In the genomic region with DNA sequence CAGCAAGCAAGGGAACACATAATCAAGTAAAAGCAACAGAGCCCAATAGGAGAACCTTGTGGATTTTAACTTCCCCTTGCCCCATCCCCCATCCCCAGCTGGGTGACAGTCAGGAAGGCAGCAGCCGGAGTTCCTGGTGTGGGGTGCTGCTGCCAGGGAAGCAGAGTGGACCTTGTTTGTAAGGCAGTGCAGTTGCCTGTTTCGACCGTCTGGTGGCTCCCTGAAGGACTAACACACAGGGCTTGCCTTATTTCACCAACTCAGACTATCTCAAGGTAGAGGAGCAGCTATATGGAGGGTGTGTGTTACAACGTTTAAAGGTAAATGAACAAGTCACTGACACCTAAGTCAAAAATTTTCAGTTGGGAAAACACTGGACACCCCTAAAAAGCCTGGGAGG, we compare ENCODE assay signal across 2 cellular contexts.
TF ChIP-seq lines count a peak whose summit lies in the region.

No MANE protein-coding gene starts in this region.

TF ChIP-seq in GM23338, 12 proteins besides CTCF, POLR2A, EP300 and RAD21 (continued from another document and continues in another):
- TF ChIP-seq, protein P1, sequence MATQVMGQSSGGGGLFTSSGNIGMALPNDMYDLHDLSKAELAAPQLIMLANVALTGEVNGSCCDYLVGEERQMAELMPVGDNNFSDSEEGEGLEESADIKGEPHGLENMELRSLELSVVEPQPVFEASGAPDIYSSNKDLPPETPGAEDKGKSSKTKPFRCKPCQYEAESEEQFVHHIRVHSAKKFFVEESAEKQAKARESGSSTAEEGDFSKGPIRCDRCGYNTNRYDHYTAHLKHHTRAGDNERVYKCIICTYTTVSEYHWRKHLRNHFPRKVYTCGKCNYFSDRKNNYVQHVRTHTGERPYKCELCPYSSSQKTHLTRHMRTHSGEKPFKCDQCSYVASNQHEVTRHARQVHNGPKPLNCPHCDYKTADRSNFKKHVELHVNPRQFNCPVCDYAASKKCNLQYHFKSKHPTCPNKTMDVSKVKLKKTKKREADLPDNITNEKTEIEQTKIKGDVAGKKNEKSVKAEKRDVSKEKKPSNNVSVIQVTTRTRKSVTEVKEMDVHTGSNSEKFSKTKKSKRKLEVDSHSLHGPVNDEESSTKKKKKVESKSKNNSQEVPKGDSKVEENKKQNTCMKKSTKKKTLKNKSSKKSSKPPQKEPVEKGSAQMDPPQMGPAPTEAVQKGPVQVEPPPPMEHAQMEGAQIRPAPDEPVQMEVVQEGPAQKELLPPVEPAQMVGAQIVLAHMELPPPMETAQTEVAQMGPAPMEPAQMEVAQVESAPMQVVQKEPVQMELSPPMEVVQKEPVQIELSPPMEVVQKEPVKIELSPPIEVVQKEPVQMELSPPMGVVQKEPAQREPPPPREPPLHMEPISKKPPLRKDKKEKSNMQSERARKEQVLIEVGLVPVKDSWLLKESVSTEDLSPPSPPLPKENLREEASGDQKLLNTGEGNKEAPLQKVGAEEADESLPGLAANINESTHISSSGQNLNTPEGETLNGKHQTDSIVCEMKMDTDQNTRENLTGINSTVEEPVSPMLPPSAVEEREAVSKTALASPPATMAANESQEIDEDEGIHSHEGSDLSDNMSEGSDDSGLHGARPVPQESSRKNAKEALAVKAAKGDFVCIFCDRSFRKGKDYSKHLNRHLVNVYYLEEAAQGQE (IDR thresholded peaks at IDR 0.05; ENCODE audit: unreplicated experiment): no peak
- TF ChIP-seq NANOG (IDR thresholded peaks at IDR 0.05; ENCODE audit: borderline replicate concordance): no peak
- no peak for TF ChIP-seq CREB1 (CRISPR knock-in tag; IDR thresholded peaks at IDR 0.05; ENCODE audit: low read depth)
- TF ChIP-seq EZH2phosphoT487 (IDR thresholded peaks at IDR 0.05; ENCODE audit: unreplicated experiment): no peak
- no peak for TF ChIP-seq ZNF331 (CRISPR knock-in tag; IDR thresholded peaks at IDR 0.05; ENCODE audit: low read depth)
- TF ChIP-seq, protein P2, sequence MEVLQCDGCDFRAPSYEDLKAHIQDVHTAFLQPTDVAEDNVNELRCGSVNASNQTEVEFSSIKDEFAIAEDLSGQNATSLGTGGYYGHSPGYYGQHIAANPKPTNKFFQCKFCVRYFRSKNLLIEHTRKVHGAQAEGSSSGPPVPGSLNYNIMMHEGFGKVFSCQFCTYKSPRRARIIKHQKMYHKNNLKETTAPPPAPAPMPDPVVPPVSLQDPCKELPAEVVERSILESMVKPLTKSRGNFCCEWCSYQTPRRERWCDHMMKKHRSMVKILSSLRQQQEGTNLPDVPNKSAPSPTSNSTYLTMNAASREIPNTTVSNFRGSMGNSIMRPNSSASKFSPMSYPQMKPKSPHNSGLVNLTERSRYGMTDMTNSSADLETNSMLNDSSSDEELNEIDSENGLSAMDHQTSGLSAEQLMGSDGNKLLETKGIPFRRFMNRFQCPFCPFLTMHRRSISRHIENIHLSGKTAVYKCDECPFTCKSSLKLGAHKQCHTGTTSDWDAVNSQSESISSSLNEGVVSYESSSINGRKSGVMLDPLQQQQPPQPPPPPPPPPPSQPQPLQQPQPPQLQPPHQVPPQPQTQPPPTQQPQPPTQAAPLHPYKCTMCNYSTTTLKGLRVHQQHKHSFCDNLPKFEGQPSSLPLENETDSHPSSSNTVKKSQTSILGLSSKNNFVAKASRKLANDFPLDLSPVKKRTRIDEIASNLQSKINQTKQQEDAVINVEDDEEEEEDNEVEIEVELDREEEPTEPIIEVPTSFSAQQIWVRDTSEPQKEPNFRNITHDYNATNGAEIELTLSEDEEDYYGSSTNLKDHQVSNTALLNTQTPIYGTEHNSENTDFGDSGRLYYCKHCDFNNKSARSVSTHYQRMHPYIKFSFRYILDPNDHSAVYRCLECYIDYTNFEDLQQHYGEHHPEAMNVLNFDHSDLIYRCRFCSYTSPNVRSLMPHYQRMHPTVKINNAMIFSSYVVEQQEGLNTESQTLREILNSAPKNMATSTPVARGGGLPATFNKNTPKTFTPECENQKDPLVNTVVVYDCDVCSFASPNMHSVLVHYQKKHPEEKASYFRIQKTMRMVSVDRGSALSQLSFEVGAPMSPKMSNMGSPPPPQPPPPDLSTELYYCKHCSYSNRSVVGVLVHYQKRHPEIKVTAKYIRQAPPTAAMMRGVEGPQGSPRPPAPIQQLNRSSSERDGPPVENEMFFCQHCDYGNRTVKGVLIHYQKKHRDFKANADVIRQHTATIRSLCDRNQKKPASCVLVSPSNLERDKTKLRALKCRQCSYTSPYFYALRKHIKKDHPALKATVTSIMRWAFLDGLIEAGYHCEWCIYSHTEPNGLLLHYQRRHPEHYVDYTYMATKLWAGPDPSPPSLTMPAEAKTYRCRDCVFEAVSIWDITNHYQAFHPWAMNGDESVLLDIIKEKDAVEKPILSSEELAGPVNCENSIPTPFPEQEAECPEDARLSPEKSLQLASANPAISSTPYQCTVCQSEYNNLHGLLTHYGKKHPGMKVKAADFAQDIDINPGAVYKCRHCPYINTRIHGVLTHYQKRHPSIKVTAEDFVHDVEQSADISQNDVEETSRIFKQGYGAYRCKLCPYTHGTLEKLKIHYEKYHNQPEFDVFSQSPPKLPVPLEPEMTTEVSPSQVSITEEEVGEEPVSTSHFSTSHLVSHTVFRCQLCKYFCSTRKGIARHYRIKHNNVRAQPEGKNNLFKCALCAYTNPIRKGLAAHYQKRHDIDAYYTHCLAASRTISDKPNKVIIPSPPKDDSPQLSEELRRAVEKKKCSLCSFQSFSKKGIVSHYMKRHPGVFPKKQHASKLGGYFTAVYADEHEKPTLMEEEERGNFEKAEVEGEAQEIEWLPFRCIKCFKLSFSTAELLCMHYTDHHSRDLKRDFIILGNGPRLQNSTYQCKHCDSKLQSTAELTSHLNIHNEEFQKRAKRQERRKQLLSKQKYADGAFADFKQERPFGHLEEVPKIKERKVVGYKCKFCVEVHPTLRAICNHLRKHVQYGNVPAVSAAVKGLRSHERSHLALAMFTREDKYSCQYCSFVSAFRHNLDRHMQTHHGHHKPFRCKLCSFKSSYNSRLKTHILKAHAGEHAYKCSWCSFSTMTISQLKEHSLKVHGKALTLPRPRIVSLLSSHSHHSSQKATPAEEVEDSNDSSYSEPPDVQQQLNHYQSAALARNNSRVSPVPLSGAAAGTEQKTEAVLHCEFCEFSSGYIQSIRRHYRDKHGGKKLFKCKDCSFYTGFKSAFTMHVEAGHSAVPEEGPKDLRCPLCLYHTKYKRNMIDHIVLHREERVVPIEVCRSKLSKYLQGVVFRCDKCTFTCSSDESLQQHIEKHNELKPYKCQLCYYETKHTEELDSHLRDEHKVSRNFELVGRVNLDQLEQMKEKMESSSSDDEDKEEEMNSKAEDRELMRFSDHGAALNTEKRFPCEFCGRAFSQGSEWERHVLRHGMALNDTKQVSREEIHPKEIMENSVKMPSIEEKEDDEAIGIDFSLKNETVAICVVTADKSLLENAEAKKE (CRISPR knock-in tag; IDR thresholded peaks at IDR 0.05): no peak
- no peak for TF ChIP-seq ZNF114 (CRISPR knock-in tag; IDR thresholded peaks at IDR 0.05)
- no peak for TF ChIP-seq POLR2AphosphoS5 (IDR thresholded peaks at IDR 0.05; ENCODE audit: low read depth)
- no peak for TF ChIP-seq JUNB (IDR thresholded peaks at IDR 0.05; ENCODE audit: unreplicated experiment)
- TF ChIP-seq, protein P3, sequence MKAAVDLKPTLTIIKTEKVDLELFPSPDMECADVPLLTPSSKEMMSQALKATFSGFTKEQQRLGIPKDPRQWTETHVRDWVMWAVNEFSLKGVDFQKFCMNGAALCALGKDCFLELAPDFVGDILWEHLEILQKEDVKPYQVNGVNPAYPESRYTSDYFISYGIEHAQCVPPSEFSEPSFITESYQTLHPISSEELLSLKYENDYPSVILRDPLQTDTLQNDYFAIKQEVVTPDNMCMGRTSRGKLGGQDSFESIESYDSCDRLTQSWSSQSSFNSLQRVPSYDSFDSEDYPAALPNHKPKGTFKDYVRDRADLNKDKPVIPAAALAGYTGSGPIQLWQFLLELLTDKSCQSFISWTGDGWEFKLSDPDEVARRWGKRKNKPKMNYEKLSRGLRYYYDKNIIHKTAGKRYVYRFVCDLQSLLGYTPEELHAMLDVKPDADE (IDR thresholded peaks at IDR 0.05): no peak

TF ChIP-seq in SK-N-SH, 30 proteins besides CTCF, POLR2A, EP300 and RAD21 (continued from another document):
- TF ChIP-seq, protein P4, sequence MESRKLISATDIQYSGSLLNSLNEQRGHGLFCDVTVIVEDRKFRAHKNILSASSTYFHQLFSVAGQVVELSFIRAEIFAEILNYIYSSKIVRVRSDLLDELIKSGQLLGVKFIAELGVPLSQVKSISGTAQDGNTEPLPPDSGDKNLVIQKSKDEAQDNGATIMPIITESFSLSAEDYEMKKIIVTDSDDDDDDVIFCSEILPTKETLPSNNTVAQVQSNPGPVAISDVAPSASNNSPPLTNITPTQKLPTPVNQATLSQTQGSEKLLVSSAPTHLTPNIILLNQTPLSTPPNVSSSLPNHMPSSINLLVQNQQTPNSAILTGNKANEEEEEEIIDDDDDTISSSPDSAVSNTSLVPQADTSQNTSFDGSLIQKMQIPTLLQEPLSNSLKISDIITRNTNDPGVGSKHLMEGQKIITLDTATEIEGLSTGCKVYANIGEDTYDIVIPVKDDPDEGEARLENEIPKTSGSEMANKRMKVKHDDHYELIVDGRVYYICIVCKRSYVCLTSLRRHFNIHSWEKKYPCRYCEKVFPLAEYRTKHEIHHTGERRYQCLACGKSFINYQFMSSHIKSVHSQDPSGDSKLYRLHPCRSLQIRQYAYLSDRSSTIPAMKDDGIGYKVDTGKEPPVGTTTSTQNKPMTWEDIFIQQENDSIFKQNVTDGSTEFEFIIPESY (IDR thresholded peaks at IDR 0.05; ENCODE audit: borderline replicate concordance, low read depth): no peak
- TF ChIP-seq GABPA (IDR thresholded peaks at IDR 0.05; ENCODE audit: low read depth) (no peak), POLR2AphosphoS5 (IDR thresholded peaks at IDR 0.05; ENCODE audit: low read depth, low read length) (no peak), GATA2 (CRISPR knock-in tag; IDR thresholded peaks at IDR 0.05) (no peak), TAF1 (IDR thresholded peaks at IDR 0.05; ENCODE audit: borderline replicate concordance, low read depth, low read length) (no peak)
